Comparison of ENCODE assay signal across 10 cellular contexts in genomic region chr1:52707927-52708655, GRCh38. TPM values are rescaled to one million over a fixed set of nuclear protein-coding genes. Genes with fewer than 3 reads are reported as not detected.
DNase-seq lines count a peak whose midpoint lies in the region; ATAC-seq and TF ChIP-seq lines count a peak whose summit lies in the region.
"Had no signal": no experiment of that assay in that cellular context is flagged by ENCODE, and none has a peak within 500 bp of the region (broad histone marks: within the 10 kb centered on the region; RNA-seq: fewer than 3 reads in every experiment).

No MANE protein-coding gene starts in this region.

- peaks cover 4% of the 10 kb centered on the region for H3K36me3 Mint-ChIP-seq in dendritic cell treated with granulocyte-macrophage colony-stimulating factor and Interleukin-4, amounts not matched to agents 40 ng/mL and 50 ng/mL, for 4 days (ENCODE audit: low read depth)
- peaks cover 2% of the 10 kb centered on the region for H3K36me3 Mint-ChIP-seq in activated T-helper 1 cell treated with anti-CD3 and anti-CD28 coated beads, Interleukin-12 subunit alpha, Interleukin-12 subunit beta, Interleukin-2, Interleukin-4 antibody, amounts not matched to agents 30 ng/mL and 10 ng/mL and 1 ng/mL, durations not matched to agents 14 hours and 24 hours and 36 hours (ENCODE audit: low read depth)

- peak overlapping the region; percentile 78 for H3K27ac Mint-ChIP-seq in dendritic cell treated with granulocyte-macrophage colony-stimulating factor and Interleukin-4, amounts not matched to agents 40 ng/mL and 50 ng/mL, for 4 days
- no peak overlapping the region for H3K27ac Mint-ChIP-seq in activated T-helper 1 cell treated with anti-CD3 and anti-CD28 coated beads, Interleukin-12 subunit alpha, Interleukin-12 subunit beta, Interleukin-2, Interleukin-4 antibody, amounts not matched to agents 30 ng/mL and 10 ng/mL and 1 ng/mL, durations not matched to agents 14 hours and 24 hours and 36 hours

- intact Hi-C loops in dendritic cell treated with granulocyte-macrophage colony-stimulating factor and Interleukin-4, amounts not matched to agents 40 ng/mL and 50 ng/mL, for 4 days (cut with micrococcal nuclease): no loop called here
- intact Hi-C loops in activated T-helper 1 cell treated with anti-CD3 and anti-CD28 coated beads, Interleukin-12 subunit alpha, Interleukin-12 subunit beta, Interleukin-2, Interleukin-4 antibody, amounts not matched to agents 30 ng/mL and 10 ng/mL and 1 ng/mL, durations not matched to agents 14 hours and 24 hours and 36 hours (cut with micrococcal nuclease): no loop called here

- peak overlapping the region; percentile 10 for H3K4me2 ChIP-seq in osteoblast (ENCODE audit: insufficient read depth, low read length)

- peaks cover 40% of the 10 kb centered on the region for H3K4me1 Mint-ChIP-seq in dendritic cell treated with granulocyte-macrophage colony-stimulating factor and Interleukin-4, amounts not matched to agents 40 ng/mL and 50 ng/mL, for 4 days (ENCODE audit: low read depth)
- H3K4me1 Mint-ChIP-seq in activated T-helper 1 cell treated with anti-CD3 and anti-CD28 coated beads, Interleukin-12 subunit alpha, Interleukin-12 subunit beta, Interleukin-2, Interleukin-4 antibody, amounts not matched to agents 30 ng/mL and 10 ng/mL and 1 ng/mL, durations not matched to agents 14 hours and 24 hours and 36 hours (ENCODE audit: low read depth): peaks cover 6% of the 10 kb centered on the region

- H3K9me3 ChIP-seq in osteoblast (ENCODE audit: low read depth, low read length): no peaks in the 10 kb centered on the region
- H3K9me3 ChIP-seq: heart left ventricle had no signal

- H3K36me3 ChIP-seq in osteoblast (ENCODE audit: insufficient read depth, low read length): no peaks in the 10 kb centered on the region
- H3K36me3 ChIP-seq: heart left ventricle had no signal

- no peaks in the 10 kb centered on the region for H3K9me3 Mint-ChIP-seq in dendritic cell treated with granulocyte-macrophage colony-stimulating factor and Interleukin-4, amounts not matched to agents 40 ng/mL and 50 ng/mL, for 4 days
- H3K9me3 Mint-ChIP-seq in activated T-helper 1 cell treated with anti-CD3 and anti-CD28 coated beads, Interleukin-12 subunit alpha, Interleukin-12 subunit beta, Interleukin-2, Interleukin-4 antibody, amounts not matched to agents 30 ng/mL and 10 ng/mL and 1 ng/mL, durations not matched to agents 14 hours and 24 hours and 36 hours: no peaks in the 10 kb centered on the region

- no peaks in the 10 kb centered on the region for H3K79me2 ChIP-seq in osteoblast (ENCODE audit: insufficient read depth, low read length)

- peak overlapping the region; percentile 52 for H3K4me3 Mint-ChIP-seq in dendritic cell treated with granulocyte-macrophage colony-stimulating factor and Interleukin-4, amounts not matched to agents 40 ng/mL and 50 ng/mL, for 4 days
- H3K4me3 Mint-ChIP-seq in activated T-helper 1 cell treated with anti-CD3 and anti-CD28 coated beads, Interleukin-12 subunit alpha, Interleukin-12 subunit beta, Interleukin-2, Interleukin-4 antibody, amounts not matched to agents 30 ng/mL and 10 ng/mL and 1 ng/mL, durations not matched to agents 14 hours and 24 hours and 36 hours: no peak overlapping the region

- no peaks in the 10 kb centered on the region for H4K20me1 ChIP-seq in osteoblast (ENCODE audit: insufficient read depth, low read length)

- H3K27ac ChIP-seq in osteoblast (ENCODE audit: low read depth, low read length): no peak overlapping the region

- H3K27me3 ChIP-seq in osteoblast (ENCODE audit: insufficient read depth, low read length): no peaks in the 10 kb centered on the region
- H3K27me3 ChIP-seq: heart left ventricle had no signal

- no peak overlapping the region for H3K4me3 ChIP-seq in osteoblast (ENCODE audit: insufficient read depth, low read length)
- H3K4me3 ChIP-seq: heart left ventricle had no signal

- H2AFZ ChIP-seq in osteoblast (ENCODE audit: low read length): no peak overlapping the region

- peaks cover 18% of the 10 kb centered on the region for H3K4me1 ChIP-seq in osteoblast (ENCODE audit: insufficient read depth, low read length)

- peaks cover 1% of the 10 kb centered on the region for H3K27me3 Mint-ChIP-seq in dendritic cell treated with granulocyte-macrophage colony-stimulating factor and Interleukin-4, amounts not matched to agents 40 ng/mL and 50 ng/mL, for 4 days
- H3K27me3 Mint-ChIP-seq in activated T-helper 1 cell treated with anti-CD3 and anti-CD28 coated beads, Interleukin-12 subunit alpha, Interleukin-12 subunit beta, Interleukin-2, Interleukin-4 antibody, amounts not matched to agents 30 ng/mL and 10 ng/mL and 1 ng/mL, durations not matched to agents 14 hours and 24 hours and 36 hours (ENCODE audit: insufficient read depth): peaks cover 4% of the 10 kb centered on the region

- TF ChIP-seq CTCF in osteoblast (IDR thresholded peaks at IDR 0.05; ENCODE audit: extremely low read depth, low read depth, low read length): no peak

- ATAC-seq in GM18517 (IDR thresholded peaks at IDR 0.05; ENCODE audit: unreplicated experiment) (no peak), HG02884 (IDR thresholded peaks at IDR 0.05; ENCODE audit: unreplicated experiment) (no peak)

- DNase-seq in EL (peak; percentile 92), NOMO-1 (lab: John Stamatoyannopoulos, UW; ENCODE audit: unreplicated experiment in 2 of 2) (peak; percentile 30 to 33), osteoblast (ENCODE audit: insufficient read length, low spot score, missing footprints) (peak; percentile 90)
- DNase-seq in activated effector memory CD4-positive, alpha-beta T cell treated with Interleukin-2 at 50 U/mL for 16 hours: no peak
- DNase-seq in activated T-helper 1 cell treated with anti-CD3 and anti-CD28 coated beads, Interleukin-12 subunit alpha, Interleukin-12 subunit beta, Interleukin-2, Interleukin-4 antibody, amounts not matched to agents 30 ng/mL and 10 ng/mL and 1 ng/mL, durations not matched to agents 14 hours and 24 hours and 36 hours (ENCODE audit: low spot score): no peak
- DNase-seq: Kasumi-1 had no signal

RNA-seq across cellular contexts. Expression of gene COA7, which starts 9.9 kb away (rescaled TPM):
- 14.7 and 14.8 TPM in 2 replicates for total RNA-seq in osteoblast
- 37.6 and 39.9 TPM in 2 replicates for total RNA-seq in activated T-helper 1 cell treated with anti-CD3 and anti-CD28 coated beads, Interleukin-12 subunit alpha, Interleukin-12 subunit beta, Interleukin-2, Interleukin-4 antibody, amounts not matched to agents 30 ng/mL and 10 ng/mL and 1 ng/mL, durations not matched to agents 14 hours and 24 hours and 36 hours

RNA-seq across cellular contexts. Expression of gene ZYG11B, which starts 18.2 kb away (rescaled TPM):
- total RNA-seq in osteoblast: 60.8 and 66.6 TPM in 2 replicates
- total RNA-seq in activated T-helper 1 cell treated with anti-CD3 and anti-CD28 coated beads, Interleukin-12 subunit alpha, Interleukin-12 subunit beta, Interleukin-2, Interleukin-4 antibody, amounts not matched to agents 30 ng/mL and 10 ng/mL and 1 ng/mL, durations not matched to agents 14 hours and 24 hours and 36 hours: 8.4 and 8.5 TPM in 2 replicates

Comparison
In these comparisons a context has a peak if more than half of its experiments do, and no peak if none do; other contexts are left out.
1. DNase-seq: peak in EL (single experiment), NOMO-1 (2 of 2) and osteoblast (single experiment); none in activated effector memory CD4-positive, alpha-beta T cell treated with Interleukin-2 at 50 U/mL for 16 hours (single experiment) and activated T-helper 1 cell treated with anti-CD3 and anti-CD28 coated beads, Interleukin-12 subunit alpha, Interleukin-12 subunit beta, Interleukin-2, Interleukin-4 antibody, amounts not matched to agents 30 ng/mL and 10 ng/mL and 1 ng/mL, durations not matched to agents 14 hours and 24 hours and 36 hours (single experiment).